In the genomic region with DNA sequence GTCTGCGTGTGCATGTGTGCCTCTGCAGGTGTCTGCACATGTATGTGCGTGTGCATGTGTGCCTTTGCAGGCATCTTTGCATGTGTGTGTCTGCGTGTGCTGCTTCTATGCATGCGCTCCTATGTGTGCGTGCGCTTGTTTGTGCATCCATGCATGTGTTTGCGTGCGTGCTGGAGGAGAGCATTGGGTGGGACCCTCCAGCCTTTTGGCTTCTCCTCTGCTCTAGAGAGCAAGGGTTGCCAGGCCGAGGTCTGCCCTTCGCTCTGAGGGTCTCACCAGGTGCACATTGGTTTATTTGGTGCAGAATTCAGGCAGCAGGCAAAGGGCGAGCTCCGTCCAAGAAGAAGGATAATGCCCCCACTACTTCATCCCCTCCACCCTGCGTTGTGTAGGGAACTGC, we compare ENCODE assay signal across 7 cellular contexts. TPM values are rescaled to one million over a fixed set of nuclear protein-coding genes. Genes with fewer than 3 reads are reported as not detected.
DNase-seq lines count a peak whose midpoint lies in the region; ATAC-seq and TF ChIP-seq lines count a peak whose summit lies in the region.

No MANE protein-coding gene starts in this region.

- peaks cover 54% of the 10 kb centered on the region for H3K27me3 Mint-ChIP-seq in WTC11 (ENCODE audit: low read depth)

- H3K4me1 ChIP-seq in GM23248 (ENCODE audit: insufficient read depth) (no peaks in the 10 kb centered on the region), right cardiac atrium (ENCODE audit: control insufficient read depth, insufficient read depth, low read length) (no peaks in the 10 kb centered on the region)

- peaks cover 4% of the 10 kb centered on the region for H3K9me3 Mint-ChIP-seq in WTC11

- peak overlapping the region; percentile 76 for H3K4me3 Mint-ChIP-seq in WTC11

- H3F3A ChIP-seq in GM23248 (ENCODE audit: insufficient read depth), result no peaks in the 10 kb centered on the region

- no peaks in the 10 kb centered on the region for H3K36me3 ChIP-seq in GM23248 (ENCODE audit: low read depth)

- POLR2A ChIA-PET in WTC11 (lab: Charles Lee), result no interaction called here

- no peaks in the 10 kb centered on the region for H3K4me1 Mint-ChIP-seq in WTC11

- no peak for ATAC-seq in WTC11
- no peak for ATAC-seq in right cardiac atrium
- ATAC-seq in GM18907 (IDR thresholded peaks at IDR 0.05; ENCODE audit: unreplicated experiment), result no peak

- DNase-seq in GM23248 (no peak), WTC11 (ENCODE audit: low spot score) (no peak), right cardiac atrium (peak in 2 of 3 donors; percentile 5 to 27), COLO829 (ENCODE audit: low spot score) (no peak)
- DNase-seq in stimulated activated CD4-positive, alpha-beta T cell treated with anti-CD3 and anti-CD28 coated beads, Interleukin-4, amount 100 ng/mL, for 1 hour, result no peak

- peaks cover 1% of the 10 kb centered on the region for H3K36me3 Mint-ChIP-seq in WTC11

- H3K79me2 ChIP-seq in GM23248 (ENCODE audit: insufficient read depth), result peaks cover 10% of the 10 kb centered on the region; the same call in 1 of the 2 replicates

- H3K27ac Mint-ChIP-seq in WTC11, result no peak overlapping the region

- H3K9ac ChIP-seq in GM23248, result no peak overlapping the region

- in situ Hi-C loops in GM23248 (cut with MboI), result no loop called here

- peak overlapping the region; percentile 79; the same call in 1 of the 2 replicates for H3K4me3 ChIP-seq in GM23248
- H3K4me3 ChIP-seq in right cardiac atrium (ENCODE audit: low read length), result no peak overlapping the region
- H3K4me3 ChIP-seq in skin epidermis, result peak overlapping the region in 4 of 7 experiments; percentile 64 to 90 (median 85)

- 36 to 40% methylated on average over 13 of the region's 13 CpGs for WGBS in GM23248 (ENCODE audit: low coverage in 1 of 2, low lambda C conversion rate in 2 of 2, missing lambda C conversion rate in 2 of 2), 2 experiments
- WGBS in right cardiac atrium, result 83% methylated on average over 13 of the region's 13 CpGs

- H4K20me1 ChIP-seq in GM23248 (ENCODE audit: insufficient read depth), result no peaks in the 10 kb centered on the region

- no peaks in the 10 kb centered on the region for H3K27me3 ChIP-seq in GM23248 (replicated peaks; ENCODE audit: insufficient read depth)
- H3K27me3 ChIP-seq in right cardiac atrium (ENCODE audit: control insufficient read depth, insufficient read depth), result no peaks in the 10 kb centered on the region

- H3K9me3 ChIP-seq in GM23248 (ENCODE audit: low read depth), result no peaks in the 10 kb centered on the region
- no peaks in the 10 kb centered on the region for H3K9me3 ChIP-seq in right cardiac atrium (ENCODE audit: control insufficient read depth, low read length)

- intact Hi-C loops in right cardiac atrium (cut with DNase I), result no loop called here

- H3K27ac ChIP-seq in GM23248 (no peak overlapping the region), right cardiac atrium (ENCODE audit: low read length) (no peak overlapping the region), skin epidermis (no peak overlapping the region)

- no peaks in the 10 kb centered on the region for H3K9me2 ChIP-seq in GM23248 (ENCODE audit: insufficient read depth)

- CTCF ChIA-PET in WTC11 (lab: Charles Lee), result no interaction called here

- no peak for TF ChIP-seq CTCF in WTC11 (IDR thresholded peaks at IDR 0.05)

- no peak overlapping the region for H2AFZ ChIP-seq in GM23248

- H3K4me2 ChIP-seq in GM23248 (ENCODE audit: unreplicated experiment), result peak overlapping the region; percentile 41

TF ChIP-seq in WTC11, 78 proteins besides CTCF, POLR2A, EP300 and RAD21:
- TF ChIP-seq TCF7 (CRISPR knock-in tag; IDR thresholded peaks at IDR 0.05; ENCODE audit: low read depth) (no peak), ZNF671 (CRISPR knock-in tag; IDR thresholded peaks at IDR 0.05) (no peak), IRF2 (CRISPR knock-in tag; IDR thresholded peaks at IDR 0.05; ENCODE audit: borderline replicate concordance, low read depth) (no peak)

RNA-seq across cellular contexts. Expression of a gene that starts 1.1 kb away (rescaled TPM):
- total RNA-seq in GM23248 (2014; rRNA removed; shearing (Covaris generic)), result 11.4 and 23.7 TPM in 2 replicates
- polyA plus RNA-seq in GM23248 (2016; fragmentation: Nextera tagmentation; extraction: Ambion mirVana) (23.8 and 24.7 TPM in 2 replicates), right cardiac atrium (14.8 TPM)
- total RNA-seq in WTC11 (2021) (2.7 to 4.4 TPM (median 3.1 TPM) in 3 replicates), right cardiac atrium (10 to 100 TPM; 14.0 to 20.8 (median 19.2) TPM)

RNA-seq across cellular contexts. Expression of a gene that starts 17.0 kb away (rescaled TPM):
- total RNA-seq in GM23248 (2014; rRNA removed; shearing (Covaris generic)), result 31.4 and 33.8 TPM in 2 replicates
- 45.2 and 46.3 TPM in 2 replicates for polyA plus RNA-seq in GM23248 (2016; fragmentation: Nextera tagmentation; extraction: Ambion mirVana)
- 19.7 to 24.4 TPM (median 23.2 TPM) in 3 replicates for total RNA-seq in WTC11 (2021)
- 10 to 100 TPM; 10.4 to 15.0 (median 14.1) TPM for total RNA-seq in right cardiac atrium
- 14.1 TPM for polyA plus RNA-seq in right cardiac atrium

RNA-seq across cellular contexts. Expression of a gene that starts 35.9 kb away (rescaled TPM):
- 0.11 TPM in 1 of 2 replicates, not detected in the other for total RNA-seq in GM23248 (2014; rRNA removed; shearing (Covaris generic))
- polyA plus RNA-seq in GM23248 (2016; fragmentation: Nextera tagmentation; extraction: Ambion mirVana) (1.0 TPM in 2 replicates), right cardiac atrium (57.6 TPM)
- total RNA-seq in WTC11 (2021) (19.3 to 23.6 TPM (median 21.2 TPM) in 3 replicates), right cardiac atrium (10 to 100 TPM; 43.2 to 66.8 (median 60.9) TPM)

RNA-seq across cellular contexts. Expression of a gene that starts 51.3 kb away (rescaled TPM):
- total RNA-seq in GM23248 (2014; rRNA removed; shearing (Covaris generic)), result 87.3 and 118 TPM in 2 replicates
- polyA plus RNA-seq in GM23248 (2016; fragmentation: Nextera tagmentation; extraction: Ambion mirVana), result 87.8 and 91.6 TPM in 2 replicates
- total RNA-seq in WTC11 (2021), result 87.1 to 96.5 TPM (median 89.1 TPM) in 3 replicates
- total RNA-seq in right cardiac atrium, result 10 to 100 TPM; 43.8 to 49.2 (median 45.8) TPM
- 37.0 TPM for polyA plus RNA-seq in right cardiac atrium

RNA-seq across cellular contexts. Expression of a gene that starts 52.3 kb away (rescaled TPM):
- 19.3 and 26.8 TPM in 2 replicates for total RNA-seq in GM23248 (2014; rRNA removed; shearing (Covaris generic))
- 31.1 and 33.8 TPM in 2 replicates for polyA plus RNA-seq in GM23248 (2016; fragmentation: Nextera tagmentation; extraction: Ambion mirVana)
- 170 to 176 TPM (median 173 TPM) in 3 replicates for total RNA-seq in WTC11 (2021)
- total RNA-seq in right cardiac atrium, result 10 to 100 TPM; 36.2 to 43.9 (median 41.5) TPM
- 38.8 TPM for polyA plus RNA-seq in right cardiac atrium

Comparison
In these comparisons a context has a peak if more than half of its experiments do, and no peak if none do; other contexts are left out.
1. DNase-seq: peak in right cardiac atrium (2 of 3); none in GM23248 (single experiment), WTC11 (single experiment), COLO829 (single experiment) and stimulated activated CD4-positive, alpha-beta T cell treated with anti-CD3 and anti-CD28 coated beads, Interleukin-4, amount 100 ng/mL, for 1 hour (single experiment).
2. RNA of a gene that starts 35.9 kb away (total RNA-seq): 43.2 to 66.8 TPM in right cardiac atrium and 19.3 to 23.6 TPM in WTC11; 0.11 TPM in GM23248; every median in the first group is over 10 times any median in the second.